ENCODE assay signal across 18 cellular contexts in genomic region chr1:41874903-41875411, GRCh38. TPM values are rescaled to one million over a fixed set of nuclear protein-coding genes. Genes with fewer than 3 reads are reported as not detected.
DNase-seq lines count a peak whose midpoint lies in the region; ATAC-seq, FAIRE-seq and TF ChIP-seq lines count a peak whose summit lies in the region.
"Had no signal": no experiment of that assay in that cellular context is flagged by ENCODE, and none has a peak within 500 bp of the region (broad histone marks: within the 10 kb centered on the region; RNA-seq: fewer than 3 reads in every experiment).

No MANE protein-coding gene starts in this region.

- no peaks in the 10 kb centered on the region for H3K27me3 Mint-ChIP-seq in WTC11 (ENCODE audit: low read depth)
- no peaks in the 10 kb centered on the region for H3K27me3 Mint-ChIP-seq in activated naive CD8-positive, alpha-beta T cell treated with anti-CD3 and anti-CD28 coated beads for 36 hours

- no peaks in the 10 kb centered on the region for H3K36me3 ChIP-seq in psoas muscle (ENCODE audit: insufficient read depth in 1 of 2, low read depth in 1 of 2)

- no peak overlapping the region for H3K4me3 ChIP-seq in psoas muscle

- no peak overlapping the region for H3K4me3 Mint-ChIP-seq in WTC11
- no peak overlapping the region for H3K4me3 Mint-ChIP-seq in activated naive CD8-positive, alpha-beta T cell treated with anti-CD3 and anti-CD28 coated beads for 36 hours
- H3K4me3 Mint-ChIP-seq: activated CD8-positive, alpha-beta T cell treated with anti-CD3 and anti-CD28 coated beads, Interleukin-2, amount 10 ng/mL, durations not matched to agents 7 days and 5 days; neural crest cell had no signal

- no peak for TF ChIP-seq CTCF in WTC11 (IDR thresholded peaks at IDR 0.05)
- no peak for TF ChIP-seq CTCF in psoas muscle (IDR thresholded peaks at IDR 0.05)

- no peak overlapping the region for H3K27ac ChIP-seq in psoas muscle

- no peaks in the 10 kb centered on the region for H3K9me3 Mint-ChIP-seq in WTC11
- no peaks in the 10 kb centered on the region for H3K9me3 Mint-ChIP-seq in activated naive CD8-positive, alpha-beta T cell treated with anti-CD3 and anti-CD28 coated beads for 36 hours
- H3K9me3 Mint-ChIP-seq: neural crest cell had no signal

- ATAC-seq in WTC11, result peak; percentile 43
- ATAC-seq in left ventricle myocardium superior, result peak; percentile 82
- ATAC-seq in psoas muscle, result peak; percentile 6 to 40 (median 30)
- no peak for ATAC-seq in activated CD4-positive, CD25-positive, alpha-beta regulatory T cell treated with anti-CD3 and anti-CD28 coated beads, Interleukin-2, amount 50 U/mL, for 24 hours
- ATAC-seq in HG03159 (IDR thresholded peaks at IDR 0.05; ENCODE audit: unreplicated experiment), result no peak
- ATAC-seq: activated CD8-positive, alpha-beta T cell treated with anti-CD3 and anti-CD28 coated beads, Interleukin-2, amount 10 ng/mL, durations not matched to agents 7 days and 5 days; HCT116; HepG2 had no signal

- H3K4me1 ChIP-seq in psoas muscle, result peaks cover 21% of the 10 kb centered on the region
- H3K4me1 ChIP-seq: Caco-2 had no signal

- 56 to 68% (median 63%) methylated on average over 7 of the region's 7 CpGs for WGBS in psoas muscle, 3 donors

- peaks cover 68% of the 10 kb centered on the region for H3K4me1 Mint-ChIP-seq in WTC11
- peaks cover 29% of the 10 kb centered on the region for H3K4me1 Mint-ChIP-seq in activated naive CD8-positive, alpha-beta T cell treated with anti-CD3 and anti-CD28 coated beads for 36 hours

- no peaks in the 10 kb centered on the region for H3K36me3 Mint-ChIP-seq in WTC11
- H3K36me3 Mint-ChIP-seq in activated naive CD8-positive, alpha-beta T cell treated with anti-CD3 and anti-CD28 coated beads for 36 hours, result no peaks in the 10 kb centered on the region

- peak; percentile 23 for FAIRE-seq in GM19239 (lab: Jason Lieb, UNC)
- FAIRE-seq: endometrium, HepG2 had no signal

- intact Hi-C loops in left ventricle myocardium superior (cut with micrococcal nuclease) (no loop called here), psoas muscle (cut with DNase I) (no loop called here)

- no peaks in the 10 kb centered on the region for H3K27me3 ChIP-seq in psoas muscle (ENCODE audit: insufficient read depth in 3 of 3, low read length in 2 of 3)

- DNase-seq in GM19239 (ENCODE audit: insufficient read length, low spot score), result no peak
- no peak for DNase-seq in WTC11 (ENCODE audit: low spot score)
- DNase-seq in left ventricle myocardium superior, result peak; percentile 54
- no peak for DNase-seq in psoas muscle
- no peak for DNase-seq in activated gamma-delta T cell (lab: John Stamatoyannopoulos, UW)
- no peak for DNase-seq in activated naive CD8-positive, alpha-beta T cell treated with anti-CD3 and anti-CD28 coated beads for 36 hours
- DNase-seq: activated CD8-positive, alpha-beta T cell treated with anti-CD3 and anti-CD28 coated beads, Interleukin-2, amount 10 ng/mL, durations not matched to agents 7 days and 5 days; Caco-2; GF-D8; mammary epithelial cell; NCI-H1048; NCI-H774 had no signal

- CTCF ChIA-PET in WTC11 (lab: Charles Lee), result interaction anchor here (0.8 to 1.2 kb wide), 2 partner anchors 63 to 298 kb away, joined by 3 read pairs; no protein-coding TSS in a partner anchor

- H3K9me3 ChIP-seq in psoas muscle, result no peaks in the 10 kb centered on the region
- H3K9me3 ChIP-seq: Caco-2 had no signal

- POLR2A ChIA-PET in WTC11 (lab: Charles Lee), result no interaction called here

- no peak overlapping the region for H3K27ac Mint-ChIP-seq in WTC11
- H3K27ac Mint-ChIP-seq in activated naive CD8-positive, alpha-beta T cell treated with anti-CD3 and anti-CD28 coated beads for 36 hours, result no peak overlapping the region
- H3K27ac Mint-ChIP-seq: activated CD8-positive, alpha-beta T cell treated with anti-CD3 and anti-CD28 coated beads, Interleukin-2, amount 10 ng/mL, durations not matched to agents 7 days and 5 days had no signal

TF ChIP-seq in WTC11, 78 proteins besides CTCF, POLR2A, EP300 and RAD21:
- TF ChIP-seq ZNF138 (CRISPR knock-in tag; conservative IDR thresholded peaks at IDR 0.05) (0 out of 2 replicates have a peak, but pooled peaks have one; percentile 41), FOXP1 (CRISPR knock-in tag; IDR thresholded peaks at IDR 0.05; ENCODE audit: borderline replicate concordance) (no peak)

RNA-seq across cellular contexts. Expression of gene HIVEP3, which starts 43.8 kb away (rescaled TPM):
- total RNA-seq in WTC11 (2021), result 0.44 to 0.57 TPM (median 0.55 TPM) in 3 replicates
- total RNA-seq in left ventricle myocardium superior, result 6.5 TPM
- total RNA-seq in psoas muscle, result 1 to 10 TPM; 2.1 to 3.4 (median 3.1) TPM
- 1 to 10 TPM in 1 of 3 donors, under 1 TPM in 2; 0.70 to 1.4 (median 0.98) TPM for polyA plus RNA-seq in psoas muscle
- 10 to 100 TPM; 19.4 to 21.3 TPM for total RNA-seq in activated naive CD8-positive, alpha-beta T cell treated with anti-CD3 and anti-CD28 coated beads for 36 hours
- total RNA-seq: HepG2 had no signal

Comparison
In these comparisons a context has a peak if more than half of its experiments do, and no peak if none do; other contexts are left out.
1. ATAC-seq: peak in WTC11 (single experiment), left ventricle myocardium superior (single experiment) and psoas muscle (4 of 4); none in activated CD4-positive, CD25-positive, alpha-beta regulatory T cell treated with anti-CD3 and anti-CD28 coated beads, Interleukin-2, amount 50 U/mL, for 24 hours (0 of 2) and HG03159 (single experiment).